In the genomic region with DNA sequence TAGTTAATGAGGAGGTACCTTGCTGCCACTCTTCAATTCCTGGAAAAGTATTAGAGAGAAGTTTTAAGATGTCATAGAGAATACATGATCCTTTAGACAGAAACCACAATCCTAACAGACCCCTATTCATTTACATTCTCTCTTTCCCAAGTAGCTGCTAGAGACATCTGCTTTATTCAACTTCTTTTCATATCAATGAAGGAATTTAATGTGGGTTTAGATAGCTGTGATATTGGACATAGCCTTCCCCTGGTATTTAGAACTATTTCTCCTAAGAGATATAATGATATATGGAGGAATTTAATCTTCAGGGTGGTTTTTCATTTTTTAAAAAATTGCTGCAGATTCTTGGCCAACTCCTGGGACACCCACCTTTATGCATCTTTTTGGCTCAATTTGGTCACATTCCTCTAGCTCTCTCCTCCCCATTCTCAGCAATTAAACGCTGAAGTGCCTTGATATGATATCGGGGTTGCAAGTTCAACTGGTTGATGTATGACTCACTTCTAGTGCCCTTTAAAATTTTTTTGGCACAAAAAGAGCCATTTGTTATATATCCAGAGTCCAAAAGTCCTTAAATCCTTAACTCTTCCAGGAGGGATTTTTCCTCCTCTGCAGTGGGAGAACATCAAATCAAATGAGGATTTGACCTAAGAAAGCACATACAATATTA, we compare ENCODE assay signal across 25 cellular contexts. TPM values are rescaled to one million over a fixed set of nuclear protein-coding genes. Genes with fewer than 3 reads are reported as not detected.
DNase-seq lines count a peak whose midpoint lies in the region; ATAC-seq, FAIRE-seq and TF ChIP-seq lines count a peak whose summit lies in the region.
"Had no signal": no experiment of that assay in that cellular context is flagged by ENCODE, and none has a peak within 500 bp of the region (broad histone marks: within the 10 kb centered on the region; RNA-seq: fewer than 3 reads in every experiment).

No MANE protein-coding gene starts in this region.

- H3K4me3 Mint-ChIP-seq in CD4-positive, alpha-beta T cell, result no peak overlapping the region
- no peak overlapping the region for H3K4me3 Mint-ChIP-seq in naive thymus-derived CD8-positive, alpha-beta T cell
- H3K4me3 Mint-ChIP-seq: central memory CD8-positive, alpha-beta T cell had no signal

- peaks cover 69% of the 10 kb centered on the region for H3K36me3 Mint-ChIP-seq in CD4-positive, alpha-beta T cell (ENCODE audit: low read depth)
- peaks cover 2 to 71% (median 4%) of the 10 kb centered on the region in 3 donors for H3K36me3 Mint-ChIP-seq in naive thymus-derived CD8-positive, alpha-beta T cell

- no peak for TF ChIP-seq CTCF in CD4-positive, alpha-beta T cell (IDR thresholded peaks at IDR 0.05)

- H3K27ac Mint-ChIP-seq in CD4-positive, alpha-beta T cell, result peak overlapping the region; percentile 68
- peak overlapping the region in 6 of 10 donors; percentile 6 to 46 (median 36) for H3K27ac Mint-ChIP-seq in naive thymus-derived CD8-positive, alpha-beta T cell

- POLR2A ChIA-PET in CD4-positive, alpha-beta T cell (lab: Charles Lee), result no interaction called here
- POLR2A ChIA-PET in naive thymus-derived CD8-positive, alpha-beta T cell (lab: Charles Lee), result no interaction called here

- no peak for ATAC-seq in CD4-positive, alpha-beta T cell (ENCODE audit: poor library complexity)
- no peak for ATAC-seq in naive thymus-derived CD8-positive, alpha-beta T cell
- ATAC-seq in HG03354 (IDR thresholded peaks at IDR 0.05; ENCODE audit: poor library complexity, severe bottlenecking, unreplicated experiment) (no peak), GM18867 (IDR thresholded peaks at IDR 0.05; ENCODE audit: unreplicated experiment) (no peak)

- FAIRE-seq in endometrium (lab: Jason Lieb, UNC), result peak; percentile 43
- FAIRE-seq: GM12892, TTC549 had no signal

- no peak for DNase-seq in CD4-positive, alpha-beta T cell
- peak; percentile 48 for DNase-seq in NCI-H226
- no peak for DNase-seq in naive thymus-derived CD8-positive, alpha-beta T cell
- DNase-seq in stimulated activated CD4-positive, alpha-beta T cell treated with anti-CD3 and anti-CD28 coated beads, Interleukin-2, amount 100 ng/mL, for 24 hours, result no peak
- DNase-seq: activated CD8-positive, alpha-beta memory T cell treated with anti-CD3 and anti-CD28 coated beads for 24 hours; activated gamma-delta T cell; DMS 273 treated with DMSO at 0.1 percent for 48 hours; dorsolateral prefrontal cortex; GOT3; mucosa of descending colon; NCI-H1048; NCI-H187; NCI-H2171 treated with DMSO at 0.1 percent for 48 hours; NCI-H524; SIG-M5; spleen; stimulated activated CD4-positive, alpha-beta T cell treated with anti-CD3 and anti-CD28 coated beads, Interleukin-2, amount 100 ng/mL, for 48 hours; T-helper 1 cell had no signal

- H3K9me3 Mint-ChIP-seq in CD4-positive, alpha-beta T cell, result no peaks in the 10 kb centered on the region
- H3K9me3 Mint-ChIP-seq in naive thymus-derived CD8-positive, alpha-beta T cell, result no peaks in the 10 kb centered on the region
- H3K9me3 Mint-ChIP-seq: central memory CD8-positive, alpha-beta T cell had no signal

- no peaks in the 10 kb centered on the region for H3K27me3 Mint-ChIP-seq in CD4-positive, alpha-beta T cell
- no peaks in the 10 kb centered on the region for H3K27me3 Mint-ChIP-seq in naive thymus-derived CD8-positive, alpha-beta T cell
- H3K27me3 Mint-ChIP-seq: central memory CD8-positive, alpha-beta T cell had no signal

- H3K27ac ChIP-seq in CD4-positive, alpha-beta T cell (ENCODE audit: low read depth, low read length), result peak overlapping the region; percentile 13
- H3K27ac ChIP-seq: dorsolateral prefrontal cortex, right atrium auricular region had no signal

- CTCF ChIA-PET in CD4-positive, alpha-beta T cell (lab: Charles Lee), result no interaction called here

- peaks cover 11% of the 10 kb centered on the region for H3K4me1 Mint-ChIP-seq in CD4-positive, alpha-beta T cell (ENCODE audit: low read depth)
- peaks cover 6 to 17% (median 8%) of the 10 kb centered on the region in 4 donors for H3K4me1 Mint-ChIP-seq in naive thymus-derived CD8-positive, alpha-beta T cell

- intact Hi-C loops in CD4-positive, alpha-beta T cell (cut with DNase I, micrococcal nuclease), result loop anchor here in 1 of 2 experiments (5.0 kb wide), 1 partner anchor 71 kb away; no protein-coding TSS in a partner anchor

- H3K9me3 ChIP-seq in CD4-positive, alpha-beta T cell (ENCODE audit: control insufficient read depth, low read length), result no peaks in the 10 kb centered on the region
- H3K9me3 ChIP-seq: mucosa of descending colon, right atrium auricular region, spleen had no signal

- no peaks in the 10 kb centered on the region for H3K27me3 ChIP-seq in CD4-positive, alpha-beta T cell (ENCODE audit: control insufficient read depth, insufficient read depth, low read length)
- H3K27me3 ChIP-seq: right atrium auricular region, spleen had no signal

RNA-seq across cellular contexts. Expression of a gene that starts 57.6 kb away (rescaled TPM):
- 10 to 100 TPM; 68.2 to 70.3 TPM for total RNA-seq in CD4-positive, alpha-beta T cell
- 100 to 1,000 TPM; 110 to 116 TPM for total RNA-seq in naive thymus-derived CD8-positive, alpha-beta T cell
- 10 to 100 TPM; 20.9 to 26.6 (median 24.1) TPM for polyA plus RNA-seq in naive thymus-derived CD8-positive, alpha-beta T cell
